Comparison of ENCODE assay signal across 1 cellular context in genomic region chr7:92293887-92294616, GRCh38.
TF ChIP-seq lines count a peak whose summit lies in the region.

No MANE protein-coding gene starts in this region.

TF ChIP-seq in WTC11, 78 proteins besides CTCF, POLR2A, EP300 and RAD21 (continued from another document):
- TF ChIP-seq, protein P1, sequence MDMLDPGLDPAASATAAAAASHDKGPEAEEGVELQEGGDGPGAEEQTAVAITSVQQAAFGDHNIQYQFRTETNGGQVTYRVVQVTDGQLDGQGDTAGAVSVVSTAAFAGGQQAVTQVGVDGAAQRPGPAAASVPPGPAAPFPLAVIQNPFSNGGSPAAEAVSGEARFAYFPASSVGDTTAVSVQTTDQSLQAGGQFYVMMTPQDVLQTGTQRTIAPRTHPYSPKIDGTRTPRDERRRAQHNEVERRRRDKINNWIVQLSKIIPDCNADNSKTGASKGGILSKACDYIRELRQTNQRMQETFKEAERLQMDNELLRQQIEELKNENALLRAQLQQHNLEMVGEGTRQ (CRISPR knock-in tag; IDR thresholded peaks at IDR 0.05) = no peak
- TF ChIP-seq SP1 (CRISPR knock-in tag; conservative IDR thresholded peaks at IDR 0.05) (no peak), ZNF416 (CRISPR knock-in tag; IDR thresholded peaks at IDR 0.05) (no peak), SMAD3 (CRISPR knock-in tag; IDR thresholded peaks at IDR 0.05; ENCODE audit: borderline replicate concordance) (no peak), STAT6 (CRISPR knock-in tag; conservative IDR thresholded peaks at IDR 0.05; ENCODE audit: low read depth) (no peak), TEAD4 (CRISPR knock-in tag; IDR thresholded peaks at IDR 0.05) (no peak), ZNF396 (CRISPR knock-in tag; IDR thresholded peaks at IDR 0.05; ENCODE audit: borderline replicate concordance) (no peak), MLX (CRISPR knock-in tag; IDR thresholded peaks at IDR 0.05) (no peak)
